1 cellular context compared by ENCODE assay signal in genomic region chr19:3984908-3985642, GRCh38.
A peak's percentile ranks its signal among the peaks of the same experiment; 100 is the strongest.
TF ChIP-seq lines count a peak whose summit lies in the region.

Gene EEF2 (minus strand): TSS chr19:3985463. CDS start chr19:3985380, 83 bp downstream.

TF ChIP-seq in WTC11, 78 proteins besides CTCF, POLR2A, EP300 and RAD21 (continued from another document and continues in another):
- peak; percentile 84; the same call in 1 of the 2 replicates for TF ChIP-seq FOXP4 (CRISPR knock-in tag; IDR thresholded peaks at IDR 0.05)
- peak; percentile 94 for TF ChIP-seq ZBTB43 (CRISPR knock-in tag; IDR thresholded peaks at IDR 0.05)
- TF ChIP-seq FOXJ3 (CRISPR knock-in tag; IDR thresholded peaks at IDR 0.05; ENCODE audit: borderline replicate concordance), result no peak
- TF ChIP-seq MAX (CRISPR knock-in tag; IDR thresholded peaks at IDR 0.05), result peak; percentile 94
- TF ChIP-seq ZNF232 (CRISPR knock-in tag; IDR thresholded peaks at IDR 0.05), result peak; percentile 48
- no peak for TF ChIP-seq GRHL2 (CRISPR knock-in tag; IDR thresholded peaks at IDR 0.05; ENCODE audit: insufficient replicate concordance, severe bottlenecking)
- TF ChIP-seq NR2C2 (CRISPR knock-in tag; IDR thresholded peaks at IDR 0.05), result no peak
- no peak for TF ChIP-seq NR3C1 (CRISPR knock-in tag; conservative IDR thresholded peaks at IDR 0.05; ENCODE audit: low read depth)
- TF ChIP-seq CREB1 (CRISPR knock-in tag; IDR thresholded peaks at IDR 0.05), result no peak; the same call in 1 of the 2 replicates
- TF ChIP-seq ZNF416 (CRISPR knock-in tag; IDR thresholded peaks at IDR 0.05), result no peak
- TF ChIP-seq GABPB1 (CRISPR knock-in tag; IDR thresholded peaks at IDR 0.05), result peak; percentile 75
- peak; percentile 84; the same call in 1 of the 2 replicates for TF ChIP-seq SMAD3 (CRISPR knock-in tag; IDR thresholded peaks at IDR 0.05; ENCODE audit: borderline replicate concordance)
- TF ChIP-seq ZNF263 (CRISPR knock-in tag; IDR thresholded peaks at IDR 0.05; ENCODE audit: low read depth), result no peak
- TF ChIP-seq ZNF425 (CRISPR knock-in tag; conservative IDR thresholded peaks at IDR 0.05), result no peak
- no peak; the same call in 1 of the 2 replicates for TF ChIP-seq EMX1 (CRISPR knock-in tag; IDR thresholded peaks at IDR 0.05)
- no peak for TF ChIP-seq SMAD4 (CRISPR knock-in tag; IDR thresholded peaks at IDR 0.05)
- TF ChIP-seq JUN (CRISPR knock-in tag; IDR thresholded peaks at IDR 0.05), result peak; percentile 44; the same call in 1 of the 2 replicates
- TF ChIP-seq HMGA2 (CRISPR knock-in tag; IDR thresholded peaks at IDR 0.05), result no peak
- peak; percentile 62; the same call in 1 of the 2 replicates for TF ChIP-seq ZNF671 (CRISPR knock-in tag; IDR thresholded peaks at IDR 0.05)
- TF ChIP-seq ZSCAN18 (CRISPR knock-in tag; IDR thresholded peaks at IDR 0.05), result no peak
- no peak for TF ChIP-seq ZNF512 (CRISPR knock-in tag; IDR thresholded peaks at IDR 0.05; ENCODE audit: borderline replicate concordance)
- TF ChIP-seq FOXK1 (CRISPR knock-in tag; IDR thresholded peaks at IDR 0.05), result peak; percentile 76
- TF ChIP-seq FOXP1 (CRISPR knock-in tag; IDR thresholded peaks at IDR 0.05; ENCODE audit: borderline replicate concordance), result peak; percentile 89
- peak; percentile 91 for TF ChIP-seq ZBTB21 (CRISPR knock-in tag; IDR thresholded peaks at IDR 0.05; ENCODE audit: borderline replicate concordance)
- TF ChIP-seq TP53 (CRISPR knock-in tag; IDR thresholded peaks at IDR 0.05), result peak; percentile 70; the same call in 1 of the 2 replicates
- no peak for TF ChIP-seq ZNF138 (CRISPR knock-in tag; conservative IDR thresholded peaks at IDR 0.05)
- TF ChIP-seq GTF2I (CRISPR knock-in tag; conservative IDR thresholded peaks at IDR 0.05), result no peak
- TF ChIP-seq ELF4 (CRISPR knock-in tag; IDR thresholded peaks at IDR 0.05; ENCODE audit: low read depth), result no peak
- TF ChIP-seq ATF2 (CRISPR knock-in tag; IDR thresholded peaks at IDR 0.05; ENCODE audit: borderline replicate concordance, low read depth), result no peak
- peak; percentile 82; the same call in 1 of the 2 replicates for TF ChIP-seq E2F4 (CRISPR knock-in tag; IDR thresholded peaks at IDR 0.05; ENCODE audit: borderline replicate concordance, low read depth)
- TF ChIP-seq RELA (CRISPR knock-in tag; IDR thresholded peaks at IDR 0.05; ENCODE audit: borderline replicate concordance), result no peak
- TF ChIP-seq ZNF532 (CRISPR knock-in tag; IDR thresholded peaks at IDR 0.05; ENCODE audit: borderline replicate concordance), result no peak
- no peak for TF ChIP-seq TCF7 (CRISPR knock-in tag; IDR thresholded peaks at IDR 0.05; ENCODE audit: low read depth)
- no peak for TF ChIP-seq ZNF121 (CRISPR knock-in tag; IDR thresholded peaks at IDR 0.05)
- TF ChIP-seq ATF6 (CRISPR knock-in tag; IDR thresholded peaks at IDR 0.05), result no peak
- TF ChIP-seq IRF2 (CRISPR knock-in tag; IDR thresholded peaks at IDR 0.05; ENCODE audit: borderline replicate concordance, low read depth), result no peak
- TF ChIP-seq STAT6 (CRISPR knock-in tag; conservative IDR thresholded peaks at IDR 0.05; ENCODE audit: low read depth), result no peak
- no peak for TF ChIP-seq ZNF396 (CRISPR knock-in tag; IDR thresholded peaks at IDR 0.05; ENCODE audit: borderline replicate concordance)
- TF ChIP-seq CBFB (CRISPR knock-in tag; IDR thresholded peaks at IDR 0.05; ENCODE audit: low read depth), result no peak
